ENCODE assay signal across 16 cellular contexts in genomic region chr2:143705108-143705686, GRCh38.
DNase-seq lines count a peak whose midpoint lies in the region; ATAC-seq and TF ChIP-seq lines count a peak whose summit lies in the region.
"Had no signal": no experiment of that assay in that cellular context is flagged by ENCODE, and none has a peak within 500 bp of the region (broad histone marks: within the 10 kb centered on the region; RNA-seq: fewer than 3 reads in every experiment).

No MANE protein-coding gene starts in this region.

- no peak for TF ChIP-seq POLR2A in prostate gland (IDR thresholded peaks at IDR 0.05)

- WGBS in prostate gland = 52% methylated on average over 5 of the region's 5 CpGs

- TF ChIP-seq CTCF in prostate gland (IDR thresholded peaks at IDR 0.05) = no peak

- no peaks in the 10 kb centered on the region for H3K4me1 ChIP-seq in prostate gland (replicated peaks)

- ATAC-seq in GM18511 (IDR thresholded peaks at IDR 0.05; ENCODE audit: unreplicated experiment) (peak; percentile 31), esophagus mucosa (peak; percentile 68), HG02970 (IDR thresholded peaks at IDR 0.05; ENCODE audit: low FRiP score, unreplicated experiment) (no peak)

- intact Hi-C loops in prostate gland (cut with DNase I) = no loop called here

- H3K36me3 ChIP-seq in prostate gland = no peaks in the 10 kb centered on the region
- H3K36me3 ChIP-seq: thoracic aorta had no signal

- H3K4me3 ChIP-seq in prostate gland = no peak overlapping the region
- H3K4me3 ChIP-seq: GM12878, thoracic aorta had no signal

- DNase-seq in A172 (ENCODE audit: low spot score) (peak; percentile 16), MV-4-11 (lab: John Stamatoyannopoulos, UW) (peak; percentile 78), prostate gland (ENCODE audit: low spot score) (no peak), NCI-H345 treated with DMSO at 0.1 percent for 48 hours (lab: John Stamatoyannopoulos, UW; ENCODE audit: unreplicated experiment) (no peak), G401 (ENCODE audit: low spot score) (no peak)
- DNase-seq: activated naive CD4-positive, alpha-beta T cell treated with anti-CD3 and anti-CD28 coated beads, Interleukin-2, amount 10 ng/mL, durations not matched to agents 7 days and 5 days; CD8-positive, alpha-beta memory T cell; endodermal cell; islet precursor cell; stimulated activated CD4-positive, alpha-beta T cell treated with anti-CD3 and anti-CD28 coated beads, Interleukin-4, amount 100 ng/mL, for 1 hour had no signal

- H3K27ac ChIP-seq in prostate gland = no peak overlapping the region
- H3K27ac ChIP-seq: thoracic aorta, VCaP had no signal

- no peaks in the 10 kb centered on the region for H3K27me3 ChIP-seq in prostate gland (replicated peaks; ENCODE audit: insufficient read depth)

- no peaks in the 10 kb centered on the region for H3K9me3 ChIP-seq in prostate gland
- H3K9me3 ChIP-seq: thoracic aorta had no signal

- in situ Hi-C loops in G401 (cut with HindIII; ENCODE audit: low sequenced_read_pairs) = no loop called here

Comparison
In these comparisons a context has a peak if more than half of its experiments do, and no peak if none do; other contexts are left out.
1. DNase-seq: peak in A172 (single experiment) and MV-4-11 (single experiment); none in prostate gland (single experiment), NCI-H345 treated with DMSO at 0.1 percent for 48 hours (single experiment) and G401 (single experiment).